Comparison of ENCODE assay signal across 22 cellular contexts in the genomic region with DNA sequence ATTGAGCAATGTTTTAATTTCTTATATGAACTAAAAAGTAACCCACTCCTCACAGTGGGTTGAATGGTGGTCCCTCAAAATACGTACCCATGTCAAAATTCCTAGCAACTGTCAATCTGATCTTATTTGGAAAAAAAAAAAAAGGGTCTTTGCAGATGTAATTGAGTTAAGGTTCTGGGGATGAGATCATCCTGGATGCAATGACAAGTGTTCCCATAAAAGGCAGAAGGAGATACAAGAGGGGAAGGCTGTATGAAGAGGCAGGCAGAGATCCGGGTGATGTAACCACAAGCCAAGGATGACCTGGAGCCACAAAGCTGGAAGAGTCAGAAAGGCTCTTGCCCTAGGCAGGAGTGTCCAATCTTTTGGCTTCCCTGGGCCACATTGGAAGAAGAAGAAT.
"Had no signal": no experiment of that assay in that cellular context is flagged by ENCODE, and none has a peak within 500 bp of the region (broad histone marks: within the 10 kb centered on the region; RNA-seq: fewer than 3 reads in every experiment).

No MANE protein-coding gene starts in this region.

- H2AFZ ChIP-seq: parathyroid adenoma had no signal

- H3K27me3 ChIP-seq: transverse colon, vagina had no signal

- H3K4me1 Mint-ChIP-seq: activated CD4-positive, alpha-beta T cell treated with anti-CD3 and anti-CD28 coated beads, Interleukin-2, amount 10 ng/mL, durations not matched to agents 7 days and 5 days; activated naive CD4-positive, alpha-beta T cell treated with anti-CD3 and anti-CD28 coated beads, Interleukin-2, amount 50 U/mL, for 24 hours; stimulated activated effector memory CD8-positive, alpha-beta T cell treated with anti-CD3 and anti-CD28 coated beads, Interleukin-12 subunit alpha, Interleukin-12 subunit beta, amount 100 ng/mL, for 72 hours; stimulated activated naive CD8-positive, alpha-beta T cell treated with anti-CD3 and anti-CD28 coated beads, Interleukin-15, amount 100 ng/mL, for 72 hours had no signal

- H3K27ac ChIP-seq: parathyroid adenoma, transverse colon, vagina, WERI-Rb-1 had no signal

- H3K36me3 Mint-ChIP-seq: activated naive CD4-positive, alpha-beta T cell treated with anti-CD3 and anti-CD28 coated beads, Interleukin-2, amount 50 U/mL, for 24 hours; stimulated activated effector memory CD8-positive, alpha-beta T cell treated with anti-CD3 and anti-CD28 coated beads, Interleukin-12 subunit alpha, Interleukin-12 subunit beta, amount 100 ng/mL, for 72 hours had no signal

- H3K9me3 Mint-ChIP-seq: activated CD4-positive, alpha-beta T cell treated with anti-CD3 and anti-CD28 coated beads, Interleukin-2, amount 10 ng/mL, durations not matched to agents 7 days and 5 days; activated T-helper 1 cell treated with anti-CD3 and anti-CD28 coated beads, Interleukin-12 subunit alpha, Interleukin-12 subunit beta, Interleukin-2, Interleukin-4 antibody, amounts not matched to agents 30 ng/mL and 10 ng/mL and 1 ng/mL, durations not matched to agents 14 hours and 24 hours and 36 hours; dendritic cell treated with granulocyte-macrophage colony-stimulating factor and Interleukin-4, amounts not matched to agents 40 ng/mL and 50 ng/mL, for 4 days; stimulated activated effector memory CD8-positive, alpha-beta T cell treated with anti-CD3 and anti-CD28 coated beads, Interleukin-12 subunit alpha, Interleukin-12 subunit beta, amount 100 ng/mL, for 72 hours; stimulated activated naive CD8-positive, alpha-beta T cell treated with anti-CD3 and anti-CD28 coated beads, Interleukin-15, amount 100 ng/mL, for 72 hours; T-helper 2 cell treated with Interferon-gamma antibody and Interleukin-4, amounts not matched to agents 5 μg/mL and 100 μg/mL, for 36 hours had no signal

- H3K9me3 ChIP-seq: mucosa of descending colon, transverse colon, vagina had no signal

- DNase-seq: activated CD4-positive, alpha-beta T cell treated with anti-CD3 and anti-CD28 coated beads, Interleukin-2, amount 10 ng/mL, durations not matched to agents 7 days and 5 days; activated CD4-positive, CD25-positive, alpha-beta regulatory T cell treated with anti-CD3 and anti-CD28 coated beads, Interleukin-2, amount 50 U/mL, for 72 hours; activated CD8-positive, alpha-beta T cell treated with anti-CD3 and anti-CD28 coated beads, Interleukin-2, amount 10 ng/mL, durations not matched to agents 7 days and 5 days; activated gamma-delta T cell treated with Interleukin-2 at 50 U/mL for 16 hours; effector CD4-positive, alpha-beta T cell; glutamatergic neuron; hippocampal formation; left ventricle myocardium superior; mucosa of descending colon; right cardiac atrium; stimulated activated naive CD8-positive, alpha-beta T cell treated with anti-CD3 and anti-CD28 coated beads, Interleukin-15, amount 100 ng/mL, for 72 hours; transverse colon; WERI-Rb-1 had no signal

- FAIRE-seq: frontal cortex had no signal

- H3K4me1 ChIP-seq: parathyroid adenoma, transverse colon, vagina had no signal

- H3K27ac Mint-ChIP-seq: activated CD4-positive, alpha-beta T cell treated with anti-CD3 and anti-CD28 coated beads, Interleukin-2, amount 10 ng/mL, durations not matched to agents 7 days and 5 days; activated CD8-positive, alpha-beta T cell treated with anti-CD3 and anti-CD28 coated beads, Interleukin-2, amount 10 ng/mL, durations not matched to agents 7 days and 5 days; activated naive CD4-positive, alpha-beta T cell treated with anti-CD3 and anti-CD28 coated beads, Interleukin-2, amount 50 U/mL, for 24 hours; activated T-helper 1 cell treated with anti-CD3 and anti-CD28 coated beads, Interleukin-12 subunit alpha, Interleukin-12 subunit beta, Interleukin-2, Interleukin-4 antibody, amounts not matched to agents 30 ng/mL and 10 ng/mL and 1 ng/mL, durations not matched to agents 14 hours and 24 hours and 36 hours; dendritic cell treated with granulocyte-macrophage colony-stimulating factor and Interleukin-4, amounts not matched to agents 40 ng/mL and 50 ng/mL, for 4 days; stimulated activated effector memory CD8-positive, alpha-beta T cell treated with anti-CD3 and anti-CD28 coated beads, Interleukin-12 subunit alpha, Interleukin-12 subunit beta, amount 100 ng/mL, for 72 hours; stimulated activated naive CD8-positive, alpha-beta T cell treated with anti-CD3 and anti-CD28 coated beads, Interleukin-15, amount 100 ng/mL, for 72 hours; T-helper 2 cell treated with Interferon-gamma antibody and Interleukin-4, amounts not matched to agents 5 μg/mL and 100 μg/mL, for 36 hours had no signal

- H3K4me3 Mint-ChIP-seq: activated CD4-positive, alpha-beta T cell treated with anti-CD3 and anti-CD28 coated beads, Interleukin-2, amount 10 ng/mL, durations not matched to agents 7 days and 5 days; activated CD8-positive, alpha-beta T cell treated with anti-CD3 and anti-CD28 coated beads, Interleukin-2, amount 10 ng/mL, durations not matched to agents 7 days and 5 days; activated naive CD4-positive, alpha-beta T cell treated with anti-CD3 and anti-CD28 coated beads, Interleukin-2, amount 50 U/mL, for 24 hours; activated T-helper 1 cell treated with anti-CD3 and anti-CD28 coated beads, Interleukin-12 subunit alpha, Interleukin-12 subunit beta, Interleukin-2, Interleukin-4 antibody, amounts not matched to agents 30 ng/mL and 10 ng/mL and 1 ng/mL, durations not matched to agents 14 hours and 24 hours and 36 hours; brain; dendritic cell treated with granulocyte-macrophage colony-stimulating factor and Interleukin-4, amounts not matched to agents 40 ng/mL and 50 ng/mL, for 4 days; stimulated activated effector memory CD8-positive, alpha-beta T cell treated with anti-CD3 and anti-CD28 coated beads, Interleukin-12 subunit alpha, Interleukin-12 subunit beta, amount 100 ng/mL, for 72 hours; stimulated activated naive CD8-positive, alpha-beta T cell treated with anti-CD3 and anti-CD28 coated beads, Interleukin-15, amount 100 ng/mL, for 72 hours; T-helper 2 cell treated with Interferon-gamma antibody and Interleukin-4, amounts not matched to agents 5 μg/mL and 100 μg/mL, for 36 hours had no signal

- H3K9ac ChIP-seq: parathyroid adenoma had no signal

- H3K27me3 Mint-ChIP-seq: activated CD4-positive, alpha-beta T cell treated with anti-CD3 and anti-CD28 coated beads, Interleukin-2, amount 10 ng/mL, durations not matched to agents 7 days and 5 days; dendritic cell treated with granulocyte-macrophage colony-stimulating factor and Interleukin-4, amounts not matched to agents 40 ng/mL and 50 ng/mL, for 4 days; stimulated activated naive CD8-positive, alpha-beta T cell treated with anti-CD3 and anti-CD28 coated beads, Interleukin-15, amount 100 ng/mL, for 72 hours had no signal

- H3K36me3 ChIP-seq: transverse colon, vagina, WERI-Rb-1 had no signal

- H3K79me2 ChIP-seq: parathyroid adenoma had no signal

- H3K4me3 ChIP-seq: mucosa of descending colon, transverse colon, vagina had no signal
